In the genomic region with DNA sequence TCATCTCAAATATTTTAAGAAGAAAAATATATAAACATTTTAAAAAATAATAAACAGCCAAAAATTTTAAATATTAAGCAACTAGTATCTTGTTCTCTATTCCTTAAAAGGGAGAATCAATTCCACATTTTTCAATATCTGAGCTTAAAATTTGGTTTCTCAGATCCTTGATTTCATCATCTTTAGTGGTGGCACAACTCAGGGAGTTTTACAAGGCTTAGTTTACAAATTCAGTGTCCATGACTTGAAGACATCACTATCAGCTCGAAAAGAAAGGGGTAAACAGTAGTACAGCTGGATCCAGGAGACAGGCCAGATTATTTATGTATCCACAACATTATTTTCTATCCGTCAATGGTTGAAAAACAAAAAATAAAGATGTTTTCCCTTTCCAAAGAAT, we compare ENCODE assay signal across 20 cellular contexts. TPM values are rescaled to one million over a fixed set of nuclear protein-coding genes. Genes with fewer than 3 reads are reported as not detected.
DNase-seq lines count a peak whose midpoint lies in the region; TF ChIP-seq lines count a peak whose summit lies in the region.
"Had no signal": no experiment of that assay in that cellular context is flagged by ENCODE, and none has a peak within 500 bp of the region (broad histone marks: within the 10 kb centered on the region; RNA-seq: fewer than 3 reads in every experiment).

No MANE protein-coding gene starts in this region.

- CTCF ChIA-PET in RWPE1 (lab: Yijun Ruan, JAX), result interaction anchor here (0.6 to 1.4 kb wide), 2 partner anchors 45 to 134 kb away, joined by 4 to 6 read pairs; no protein-coding TSS in a partner anchor

- H3K4me3 ChIP-seq in GM23248, result no peak overlapping the region
- H3K4me3 ChIP-seq in neural progenitor cell, result no peak overlapping the region
- no peak overlapping the region for H3K4me3 ChIP-seq in BE2C (ENCODE audit: low read depth, low read length)
- H3K4me3 ChIP-seq: body of pancreas, spleen, thyroid gland had no signal

- POLR2A ChIA-PET in RWPE1 (lab: Yijun Ruan, JAX; ENCODE audit: low non-redundant PET), result no interaction called here

- H3K36me3 Mint-ChIP-seq in dendritic cell treated with granulocyte-macrophage colony-stimulating factor and Interleukin-4, amounts not matched to agents 40 ng/mL and 50 ng/mL, for 4 days (ENCODE audit: low read depth), result no peaks in the 10 kb centered on the region
- peaks cover 23% of the 10 kb centered on the region for H3K36me3 Mint-ChIP-seq in neural progenitor cell
- H3K36me3 Mint-ChIP-seq: stimulated activated effector memory CD8-positive, alpha-beta T cell treated with anti-CD3 and anti-CD28 coated beads, Interleukin-12 subunit alpha, Interleukin-12 subunit beta, amount 100 ng/mL, for 72 hours had no signal

- H3K9me2 ChIP-seq in GM23248 (ENCODE audit: insufficient read depth), result no peaks in the 10 kb centered on the region

- peaks cover 19% of the 10 kb centered on the region; the same call in 1 of the 2 replicates for H4K20me1 ChIP-seq in GM23248 (ENCODE audit: insufficient read depth)
- H4K20me1 ChIP-seq in neural progenitor cell (ENCODE audit: low read depth), result peaks cover 86% of the 10 kb centered on the region

- intact Hi-C loops in dendritic cell treated with granulocyte-macrophage colony-stimulating factor and Interleukin-4, amounts not matched to agents 40 ng/mL and 50 ng/mL, for 4 days (cut with micrococcal nuclease), result no loop called here
- intact Hi-C loops in posterior cingulate gyrus (cut with DNase I), result no loop called here

- no peak overlapping the region for H3K4me3 Mint-ChIP-seq in dendritic cell treated with granulocyte-macrophage colony-stimulating factor and Interleukin-4, amounts not matched to agents 40 ng/mL and 50 ng/mL, for 4 days
- no peak overlapping the region for H3K4me3 Mint-ChIP-seq in neural progenitor cell
- H3K4me3 Mint-ChIP-seq: stimulated activated effector memory CD8-positive, alpha-beta T cell treated with anti-CD3 and anti-CD28 coated beads, Interleukin-12 subunit alpha, Interleukin-12 subunit beta, amount 100 ng/mL, for 72 hours; T-helper 1 cell treated with Interleukin-12 subunit alpha and Interleukin-12 subunit beta and Interleukin-4 antibody, amounts not matched to agents 30 μg/mL and 1 μg/mL, for 36 hours had no signal

- peak; percentile 42 for DNase-seq in GM23248
- DNase-seq in RWPE1 (ENCODE audit: low spot score), result no peak
- DNase-seq in neural progenitor cell (ENCODE audit: low spot score), result no peak
- no peak for DNase-seq in BE2C
- DNase-seq in GM13976 (ENCODE audit: low spot score), result no peak
- DNase-seq in posterior cingulate gyrus, result no peak
- no peak for DNase-seq in NCI-H1105 (lab: John Stamatoyannopoulos, UW)
- DNase-seq: activated CD8-positive, alpha-beta memory T cell treated with anti-CD3 and anti-CD28 coated beads, Interleukin-2, amount 50 U/mL, for 48 hours; body of pancreas; C1 segment of cervical spinal cord; DMS153; hippocampal formation; NCI-H82; RPMI8226; spleen; thyroid gland had no signal

- H3K4me2 ChIP-seq in GM23248 (ENCODE audit: unreplicated experiment), result peak overlapping the region; percentile 51
- peak overlapping the region; percentile 47 for H3K4me2 ChIP-seq in neural progenitor cell

- H3K9ac ChIP-seq in GM23248 (peak overlapping the region; percentile 14; the same call in 1 of the 2 replicates), neural progenitor cell (no peak overlapping the region)

- peaks cover 100% of the 10 kb centered on the region for H3K79me2 ChIP-seq in GM23248 (ENCODE audit: insufficient read depth)
- peaks cover 100% of the 10 kb centered on the region for H3K79me2 ChIP-seq in neural progenitor cell (ENCODE audit: low read depth)

- no peaks in the 10 kb centered on the region for H3K27me3 Mint-ChIP-seq in dendritic cell treated with granulocyte-macrophage colony-stimulating factor and Interleukin-4, amounts not matched to agents 40 ng/mL and 50 ng/mL, for 4 days
- H3K27me3 Mint-ChIP-seq in neural progenitor cell (ENCODE audit: insufficient read depth, low read depth), result no peaks in the 10 kb centered on the region
- H3K27me3 Mint-ChIP-seq: progenitor cell of endocrine pancreas had no signal

- peak overlapping the region; percentile 66 for H3K27ac Mint-ChIP-seq in dendritic cell treated with granulocyte-macrophage colony-stimulating factor and Interleukin-4, amounts not matched to agents 40 ng/mL and 50 ng/mL, for 4 days
- H3K27ac Mint-ChIP-seq in neural progenitor cell, result no peak overlapping the region
- H3K27ac Mint-ChIP-seq: stimulated activated effector memory CD8-positive, alpha-beta T cell treated with anti-CD3 and anti-CD28 coated beads, Interleukin-12 subunit alpha, Interleukin-12 subunit beta, amount 100 ng/mL, for 72 hours; T-helper 1 cell treated with Interleukin-12 subunit alpha and Interleukin-12 subunit beta and Interleukin-4 antibody, amounts not matched to agents 30 μg/mL and 1 μg/mL, for 36 hours had no signal

- H3F3A ChIP-seq in GM23248 (ENCODE audit: insufficient read depth) (peaks cover 19% of the 10 kb centered on the region), neural progenitor cell (ENCODE audit: low read depth) (peaks cover 33% of the 10 kb centered on the region)

- H3K9me3 ChIP-seq in GM23248 (ENCODE audit: low read depth) (no peaks in the 10 kb centered on the region), neural progenitor cell (ENCODE audit: low read depth) (no peaks in the 10 kb centered on the region), BE2C (no peaks in the 10 kb centered on the region)
- H3K9me3 ChIP-seq: body of pancreas, spleen, thyroid gland had no signal

- H3K27me3 ChIP-seq in GM23248 (replicated peaks; ENCODE audit: insufficient read depth) (no peaks in the 10 kb centered on the region), neural progenitor cell (no peaks in the 10 kb centered on the region), BE2C (peaks cover 57% of the 10 kb centered on the region)
- H3K27me3 ChIP-seq: body of pancreas, thyroid gland had no signal

- H3K27ac ChIP-seq in GM23248 (peak overlapping the region; percentile 65), RWPE1 (peak overlapping the region; percentile 84), neural progenitor cell (no peak overlapping the region)
- H3K27ac ChIP-seq: body of pancreas, spleen, thyroid gland had no signal

- no peaks in the 10 kb centered on the region for H3K9me3 Mint-ChIP-seq in dendritic cell treated with granulocyte-macrophage colony-stimulating factor and Interleukin-4, amounts not matched to agents 40 ng/mL and 50 ng/mL, for 4 days
- H3K9me3 Mint-ChIP-seq in neural progenitor cell, result peaks cover 11% of the 10 kb centered on the region
- H3K9me3 Mint-ChIP-seq: stimulated activated effector memory CD8-positive, alpha-beta T cell treated with anti-CD3 and anti-CD28 coated beads, Interleukin-12 subunit alpha, Interleukin-12 subunit beta, amount 100 ng/mL, for 72 hours; T-helper 1 cell treated with Interleukin-12 subunit alpha and Interleukin-12 subunit beta and Interleukin-4 antibody, amounts not matched to agents 30 μg/mL and 1 μg/mL, for 36 hours had no signal

- 68 to 78% methylated on average over 2 of the region's 2 CpGs for WGBS in GM23248 (ENCODE audit: low coverage in 1 of 2, low lambda C conversion rate in 2 of 2, missing lambda C conversion rate in 2 of 2), 2 experiments

- TF ChIP-seq CTCF in RWPE1 (conservative IDR thresholded peaks at IDR 0.05; ENCODE audit: low read depth) (no peak), neural progenitor cell (IDR thresholded peaks at IDR 0.05) (no peak), BE2C (IDR thresholded peaks at IDR 0.05; ENCODE audit: low read depth, low read length) (no peak), GM13976 (IDR thresholded peaks at IDR 0.05; ENCODE audit: borderline replicate concordance, control extremely low read depth, extremely low read depth, insufficient read depth, missing control alignments) (no peak)

- H3K36me3 ChIP-seq in GM23248 (ENCODE audit: low read depth) (no peaks in the 10 kb centered on the region), neural progenitor cell (no peaks in the 10 kb centered on the region), BE2C (no peaks in the 10 kb centered on the region)
- H3K36me3 ChIP-seq: spleen, thyroid gland had no signal

- H3K4me1 Mint-ChIP-seq in dendritic cell treated with granulocyte-macrophage colony-stimulating factor and Interleukin-4, amounts not matched to agents 40 ng/mL and 50 ng/mL, for 4 days (ENCODE audit: low read depth), result peaks cover 36% of the 10 kb centered on the region
- H3K4me1 Mint-ChIP-seq in neural progenitor cell, result peaks cover 30% of the 10 kb centered on the region
- H3K4me1 Mint-ChIP-seq: stimulated activated effector memory CD8-positive, alpha-beta T cell treated with anti-CD3 and anti-CD28 coated beads, Interleukin-12 subunit alpha, Interleukin-12 subunit beta, amount 100 ng/mL, for 72 hours had no signal

- in situ Hi-C loops in GM23248 (cut with MboI), result no loop called here
- in situ Hi-C loops in GM13976 (cut with MboI; ENCODE audit: low sequenced_read_pairs, unreplicated experiment), result no loop called here

- H3K4me1 ChIP-seq in GM23248 (ENCODE audit: insufficient read depth) (peaks cover 58% of the 10 kb centered on the region), neural progenitor cell (peaks cover 62% of the 10 kb centered on the region), BE2C (no peaks in the 10 kb centered on the region)
- H3K4me1 ChIP-seq: body of pancreas had no signal

- no peak overlapping the region for H2AFZ ChIP-seq in GM23248
- no peak overlapping the region for H2AFZ ChIP-seq in neural progenitor cell (replicated peaks)

RNA-seq across cellular contexts. Expression of a gene that starts 11.6 kb away (rescaled TPM):
- 60.6 and 86.0 TPM in 2 replicates for total RNA-seq in GM23248 (2014; rRNA removed; shearing (Covaris generic))
- polyA plus RNA-seq in GM23248 (2016; fragmentation: Nextera tagmentation; extraction: Ambion mirVana), result 62.5 and 64.2 TPM in 2 replicates
- total RNA-seq in neural progenitor cell (ENCODE audit: low replicate concordance), result 147 and 152 TPM in 2 replicates
- not detected for polyA plus RNA-seq in BE2C (2012; ENCODE audit: insufficient read depth, insufficient read length, low read depth)
